ENCODE assay signal across 8 cellular contexts in genomic region chr6:56953597-56954388, GRCh38. TPM values are rescaled to one million over a fixed set of nuclear protein-coding genes. Genes with fewer than 3 reads are reported as not detected.
DNase-seq lines count a peak whose midpoint lies in the region; ATAC-seq and TF ChIP-seq lines count a peak whose summit lies in the region.

No MANE protein-coding gene starts in this region.

- H3K4me3 Mint-ChIP-seq in naive B cell = peak overlapping the region; percentile 90 to 95 (median 93)

- no peak for ATAC-seq in Panc1
- no peak for ATAC-seq in naive B cell (ENCODE audit: low read depth in 2 of 2)
- no peak for ATAC-seq in GM21526 (IDR thresholded peaks at IDR 0.05; ENCODE audit: low FRiP score, unreplicated experiment)
- no peak for ATAC-seq in GM21367 (IDR thresholded peaks at IDR 0.05; ENCODE audit: unreplicated experiment)

- POLR2A ChIA-PET in Panc1 (lab: Charles Lee) = no interaction called here

- no TSS peak for BruUV-seq in Panc1 (replicated peaks; lab: Mats Ljungman, UMichigan)

- in situ Hi-C loops in Panc1 (cut with HindIII; ENCODE audit: low pct_unique_long_range_greater_than_20kb, low sequenced_read_pairs) = no loop called here

- peaks cover 0 to 8% of the 10 kb centered on the region in 2 donors for H3K36me3 Mint-ChIP-seq in naive B cell

- H3K9me3 Mint-ChIP-seq in naive B cell = peaks cover 0 to 2% (median 0%) of the 10 kb centered on the region in 7 donors

- H3K4me1 Mint-ChIP-seq in naive B cell = peaks cover 14 to 22% (median 21%) of the 10 kb centered on the region in 3 donors

- H3K27me3 Mint-ChIP-seq in naive B cell = peaks cover 43 to 65% (median 61%) of the 10 kb centered on the region in 3 donors

- TF ChIP-seq CTCF in Panc1 (IDR thresholded peaks at IDR 0.05) = no peak

- no peak overlapping the region for H3K27ac Mint-ChIP-seq in naive B cell

- H3K9me3 ChIP-seq in Panc1 (ENCODE audit: control insufficient read depth, insufficient read depth, low read depth, low read length) = no peaks in the 10 kb centered on the region
- H3K9me3 ChIP-seq in effector memory CD4-positive, alpha-beta T cell (ENCODE audit: control insufficient read depth, low read length) = no peaks in the 10 kb centered on the region

- intact Hi-C loops in Panc1 (cut with micrococcal nuclease; ENCODE audit: unreplicated experiment) = loop anchor here (2.0 to 10.0 kb wide), 2 partner anchors 47 to 221 kb away; partner anchors contain the start of gene BAG2

- H3K27me3 ChIP-seq in Panc1 (ENCODE audit: control insufficient read depth, insufficient read depth, low read length) = no peaks in the 10 kb centered on the region
- H3K27me3 ChIP-seq in effector memory CD4-positive, alpha-beta T cell (replicated peaks; ENCODE audit: control insufficient read depth, insufficient read depth, low read length, poor library complexity, severe bottlenecking) = peaks cover 21% of the 10 kb centered on the region

- H3K27ac ChIP-seq in Panc1 (ENCODE audit: low read length) = peak overlapping the region; percentile 91
- H3K27ac ChIP-seq in effector memory CD4-positive, alpha-beta T cell (ENCODE audit: insufficient read depth, low read length, poor library complexity, severe bottlenecking) = no peak overlapping the region

- peaks cover 24% of the 10 kb centered on the region for H3K4me1 ChIP-seq in Panc1 (ENCODE audit: control insufficient read depth, insufficient read depth, low read length)
- H3K4me1 ChIP-seq in effector memory CD4-positive, alpha-beta T cell (ENCODE audit: control insufficient read depth, insufficient read depth, low read length, poor library complexity, severe bottlenecking) = peaks cover 17% of the 10 kb centered on the region

- DNase-seq in stimulated activated CD4-positive, alpha-beta T cell treated with anti-CD3 and anti-CD28 coated beads, Interleukin-15, amount 100 ng/mL, for 24 hours = peak; percentile 18
- no peak for DNase-seq in stimulated activated CD4-positive, alpha-beta T cell treated with anti-CD3 and anti-CD28 coated beads, Interleukin-4, amount 100 ng/mL, for 24 hours
- no peak for DNase-seq in Panc1 (ENCODE audit: low read depth, low spot score)
- no peak for DNase-seq in effector memory CD4-positive, alpha-beta T cell
- no peak for DNase-seq in naive B cell
- DNase-seq in NCI-H1694 treated with DMSO at 0.1 percent for 48 hours (lab: John Stamatoyannopoulos, UW) = no peak

- H3K4me3 ChIP-seq in Panc1 (ENCODE audit: low read depth in 2 of 2, low read length in 2 of 2) = peak overlapping the region; percentile 68 to 93
- H3K4me3 ChIP-seq in effector memory CD4-positive, alpha-beta T cell (ENCODE audit: insufficient read depth, low read depth, low read length, poor library complexity, severe bottlenecking) = peak overlapping the region; percentile 44

- H3K36me3 ChIP-seq in Panc1 (ENCODE audit: control insufficient read depth, insufficient read depth, low read length) = peaks cover 22% of the 10 kb centered on the region
- H3K36me3 ChIP-seq in effector memory CD4-positive, alpha-beta T cell (ENCODE audit: control insufficient read depth, insufficient read depth, low read length) = no peaks in the 10 kb centered on the region

- CTCF ChIA-PET in Panc1 (lab: Charles Lee) = interaction anchor here (0.6 to 1.3 kb wide), 3 partner anchors 49 to 67 kb away, joined by 3 to 12 read pairs (median 3); no protein-coding TSS in a partner anchor

RNA-seq across cellular contexts. Expression of gene BEND6, which starts 1.1 kb away (rescaled TPM):
- total RNA-seq in Panc1 (2021; ENCODE audit: unreplicated experiment) = 8.0 TPM
- 5.4 TPM for polyA plus RNA-seq in Panc1 (2012; ENCODE audit: insufficient read length)
- polyA plus RNA-seq in naive B cell (ENCODE audit: low read depth in 6 of 6) = not detected
